ENCODE assay signal across 8 cellular contexts in the genomic region with DNA sequence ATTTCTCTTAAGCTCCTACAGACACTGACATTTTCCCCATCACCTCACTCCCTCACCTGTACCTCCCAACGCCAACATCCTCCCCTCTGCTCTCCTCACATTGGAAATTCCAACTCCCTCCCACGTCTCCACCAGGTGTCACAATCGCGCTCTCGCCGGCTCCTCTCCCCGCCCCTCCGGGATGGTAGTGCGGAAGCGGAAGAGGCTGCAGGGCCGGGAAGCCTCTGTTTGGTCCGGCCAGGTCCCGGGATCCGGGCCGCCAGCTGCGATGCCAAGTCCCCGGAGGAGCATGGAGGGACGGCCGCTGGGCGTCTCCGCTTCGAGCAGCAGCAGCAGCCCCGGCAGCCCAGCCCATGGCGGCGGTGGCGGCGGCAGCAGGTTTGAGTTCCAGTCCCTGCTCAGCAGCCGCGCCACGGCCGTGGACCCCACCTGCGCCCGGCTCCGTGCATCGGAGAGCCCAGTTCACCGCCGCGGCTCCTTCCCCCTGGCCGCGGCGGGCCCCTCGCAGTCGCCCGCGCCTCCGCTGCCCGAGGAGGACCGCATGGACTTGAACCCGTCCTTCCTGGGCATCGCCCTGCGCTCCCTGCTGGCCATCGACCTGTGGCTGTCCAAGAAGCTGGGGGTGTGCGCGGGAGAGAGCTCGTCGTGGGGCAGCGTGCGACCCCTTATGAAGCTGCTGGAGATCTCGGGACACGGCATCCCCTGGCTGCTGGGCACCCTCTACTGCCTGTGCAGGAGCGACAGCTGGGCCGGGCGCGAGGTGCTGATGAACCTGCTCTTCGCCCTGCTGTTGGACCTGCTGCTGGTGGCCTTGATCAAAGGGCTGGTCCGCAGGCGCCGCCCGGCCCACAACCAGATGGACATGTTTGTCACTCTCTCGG. TPM values are rescaled to one million over a fixed set of nuclear protein-coding genes. Genes with fewer than 3 reads are reported as not detected.
DNase-seq lines count a peak whose midpoint lies in the region; ATAC-seq lines count a peak whose summit lies in the region.

Gene PLPP6 (plus strand): TSS at position 187 of the 881 bp plus-strand sequence. CDS start 82 bp downstream, at position 269.

- peak within 1 kb of the TSS; percentile 89 to 98 for H3K18ac ChIP-seq in mesenchymal stem cell (ENCODE audit: low read depth in 1 of 2, low read length in 2 of 2)

- H3K4me3 Mint-ChIP-seq in effector memory CD8-positive, alpha-beta T cell = peak within 1 kb of the TSS; percentile 86 to 94

- H2AFZ ChIP-seq in mesenchymal stem cell (ENCODE audit: low read depth, low read length) = peak within 1 kb of the TSS; percentile 99

- peak within 1 kb of the TSS; percentile 67 for H3K4me2 ChIP-seq in mesenchymal stem cell (ENCODE audit: low read length, poor library complexity, severe bottlenecking)

- peak within 1 kb of the TSS; percentile 26 for H2BK15ac ChIP-seq in mesenchymal stem cell (ENCODE audit: low read depth, poor library complexity, severe bottlenecking)

- no peaks in the 10 kb centered on the region for H3K27me3 Mint-ChIP-seq in effector memory CD8-positive, alpha-beta T cell

- H3K9me3 ChIP-seq in mesenchymal stem cell (ENCODE audit: control insufficient read depth, low read length) = no peaks in the 10 kb centered on the region

- peaks cover 11% of the 10 kb centered on the region for H3K4me1 ChIP-seq in mesenchymal stem cell (ENCODE audit: control insufficient read depth, insufficient read depth, low read depth, low read length)

- H4K91ac ChIP-seq in mesenchymal stem cell (ENCODE audit: low read length) = peak within 1 kb of the TSS; percentile 98

- H4K8ac ChIP-seq in mesenchymal stem cell (ENCODE audit: low read length) = peak within 1 kb of the TSS; percentile 99

- peaks cover 15% of the 10 kb centered on the region for H3K79me1 ChIP-seq in mesenchymal stem cell (replicated peaks; ENCODE audit: low read length, poor library complexity, severe bottlenecking)

- peak within 1 kb of the TSS; percentile 81 to 98 for H3K4ac ChIP-seq in mesenchymal stem cell (ENCODE audit: low read depth in 1 of 2, low read length in 2 of 2)

- peak within 1 kb of the TSS; percentile 90 to 97 for H3K4me3 ChIP-seq in mesenchymal stem cell (ENCODE audit: insufficient read depth in 1 of 2, low read depth in 1 of 2, low read length in 2 of 2)

- H2BK5ac ChIP-seq in mesenchymal stem cell (ENCODE audit: low read depth, low read length, poor library complexity, severe bottlenecking) = peak within 1 kb of the TSS; percentile 25

- H3K27ac ChIP-seq in mesenchymal stem cell (ENCODE audit: low read length, poor library complexity, severe bottlenecking) = no peak within 1 kb of the TSS

- no peak within 1 kb of the TSS for H2BK120ac ChIP-seq in mesenchymal stem cell (ENCODE audit: low read depth, low read length)

- no peaks in the 10 kb centered on the region for H3K36me3 ChIP-seq in mesenchymal stem cell (ENCODE audit: control insufficient read depth in 1 of 2, insufficient read depth in 2 of 2, low read depth in 1 of 2, low read length in 2 of 2)

- H3K4me1 Mint-ChIP-seq in effector memory CD8-positive, alpha-beta T cell (ENCODE audit: low read depth in 2 of 2) = peaks cover 42 to 59% of the 10 kb centered on the region in 2 donors

- H3K9ac ChIP-seq in mesenchymal stem cell (ENCODE audit: low read length) = peak within 1 kb of the TSS; percentile 90

- H3K36me3 Mint-ChIP-seq in effector memory CD8-positive, alpha-beta T cell (ENCODE audit: insufficient read depth) = peaks cover 17% of the 10 kb centered on the region

- H2AK5ac ChIP-seq in mesenchymal stem cell (ENCODE audit: low read length, severe bottlenecking) = no peak within 1 kb of the TSS

- peak; percentile 60 for DNase-seq in COLO829 (ENCODE audit: low spot score)
- peak; percentile 87 for DNase-seq in NCI-H82 (lab: John Stamatoyannopoulos, UW)
- peak; percentile 49 to 58 (median 54) for DNase-seq in activated CD8-positive, alpha-beta memory T cell treated with anti-CD3 and anti-CD28 coated beads for 48 hours (ENCODE audit: low read depth in 2 of 3, low spot score in 2 of 3)
- DNase-seq in effector memory CD8-positive, alpha-beta T cell = peak; percentile 52 to 69 (median 54)
- peak; percentile 91 for DNase-seq in mesenchymal stem cell
- peak; percentile 52 for DNase-seq in stimulated activated CD8-positive, alpha-beta memory T cell treated with anti-CD3 and anti-CD28 coated beads, Interleukin-15, amount 100 ng/mL, for 1 hour (ENCODE audit: low read depth)

- peak within 1 kb of the TSS; percentile 95 to 96 for H3K27ac Mint-ChIP-seq in effector memory CD8-positive, alpha-beta T cell

- H3K9me3 Mint-ChIP-seq in effector memory CD8-positive, alpha-beta T cell = peaks cover 0 to 2% of the 10 kb centered on the region in 2 donors

- H2BK12ac ChIP-seq in mesenchymal stem cell (ENCODE audit: low read length in 2 of 2) = peak within 1 kb of the TSS; percentile 12 to 34

- 4% methylated on average over 65 of the region's 70 CpGs for WGBS in mesenchymal stem cell

- H3K23ac ChIP-seq in mesenchymal stem cell (ENCODE audit: low read length in 2 of 2) = peak within 1 kb of the TSS in 1 of 2 experiments; percentile 92

- no peaks in the 10 kb centered on the region for H3K27me3 ChIP-seq in mesenchymal stem cell (ENCODE audit: control insufficient read depth in 1 of 2, insufficient read depth in 1 of 2, low read length in 2 of 2)

- peak within 1 kb of the TSS in 1 of 2 experiments; percentile 99 for H3K14ac ChIP-seq in mesenchymal stem cell (ENCODE audit: low read length in 2 of 2)

- peak; percentile 80 for ATAC-seq in GM19452 (IDR thresholded peaks at IDR 0.05; ENCODE audit: unreplicated experiment)
- ATAC-seq in HG03565 (IDR thresholded peaks at IDR 0.05; ENCODE audit: unreplicated experiment) = peak; percentile 63
- peak; percentile 66 for ATAC-seq in effector memory CD8-positive, alpha-beta T cell (replicated peaks)

RNA-seq across cellular contexts. Expression of gene PLPP6, which starts in this region (rescaled TPM):
- polyA plus RNA-seq in mesenchymal stem cell (2013, experiment 1 of 2) = 7.8 TPM
- polyA plus RNA-seq in mesenchymal stem cell (2013, experiment 2 of 2) = 8.1 TPM
